In the genomic region with DNA sequence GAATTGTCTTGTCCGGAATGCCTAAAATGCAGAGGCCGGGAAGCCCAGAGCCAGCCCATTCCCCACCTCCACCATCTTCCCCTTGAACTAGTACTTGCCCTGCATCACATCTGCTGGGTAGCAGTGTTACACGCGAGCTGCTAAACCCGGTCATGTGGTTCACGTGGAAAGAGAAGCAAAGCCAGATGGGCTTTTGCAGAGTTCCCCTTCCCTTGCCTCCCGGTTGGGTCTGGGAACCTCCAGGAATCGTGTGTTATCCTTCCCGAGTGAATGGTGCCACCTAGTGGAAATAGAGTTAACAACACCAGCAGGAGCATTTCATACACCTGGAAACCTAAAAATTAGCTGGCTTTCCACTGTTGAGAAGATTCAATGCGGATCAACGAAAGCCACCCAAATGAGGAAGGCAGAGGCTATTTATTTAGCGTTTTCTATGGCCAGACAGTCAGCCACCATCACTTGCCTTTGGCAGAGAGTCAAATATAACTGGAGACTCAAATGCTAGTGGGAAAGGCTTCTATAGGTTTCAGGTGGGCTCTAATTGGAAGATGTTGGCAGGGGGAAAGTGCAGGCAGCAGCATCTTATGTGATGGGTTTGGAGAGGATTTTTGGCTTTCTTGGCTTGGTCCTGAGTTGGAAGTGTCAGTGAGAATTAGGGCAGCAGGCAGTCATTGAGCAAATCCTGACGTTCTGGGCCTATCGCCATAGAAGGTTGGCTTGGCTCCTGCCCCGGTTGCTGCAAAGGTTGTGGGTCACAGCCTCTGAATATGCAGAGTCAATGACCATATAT, we compare ENCODE assay signal across 8 cellular contexts. TPM values are rescaled to one million over a fixed set of nuclear protein-coding genes. Genes with fewer than 3 reads are reported as not detected.
DNase-seq lines count a peak whose midpoint lies in the region; ATAC-seq, FAIRE-seq and TF ChIP-seq lines count a peak whose summit lies in the region.

No MANE protein-coding gene starts in this region.

- DNase-seq in activated CD8-positive, alpha-beta memory T cell treated with anti-CD3 and anti-CD28 coated beads, Interleukin-2, amount 10 ng/mL, durations not matched to agents 7 days and 5 days, result peak; percentile 47
- DNase-seq in activated CD8-positive, alpha-beta memory T cell treated with anti-CD3 and anti-CD28 coated beads, Interleukin-2, amount 50 U/mL, for 4 hours, result no peak
- DNase-seq in NCI-H128 (lab: John Stamatoyannopoulos, UW; ENCODE audit: unreplicated experiment) (peak; percentile 67), endothelial cell of umbilical vein (ENCODE audit: low read depth, low spot score) (peak; percentile 62), midbrain (lab: John Stamatoyannopoulos, UW) (peak; percentile 82), aorta (peak; percentile 64 to 69)

- intact Hi-C loops in endothelial cell of umbilical vein (cut with micrococcal nuclease), result loop anchor here (1.0 to 10.0 kb wide), 5 partner anchors 135 to 478 kb away; a partner anchor contains a TSS
- intact Hi-C loops in aorta (cut with DNase I), result loop anchor here (1.0 to 5.0 kb wide), 3 partner anchors 135 to 176 kb away; a partner anchor contains a TSS

- H3K27ac ChIP-seq in SU-DHL-6 (ENCODE audit: low read depth, low read length), result no peak overlapping the region
- H3K27ac ChIP-seq in endothelial cell of umbilical vein (ENCODE audit: insufficient read depth, low read depth, low read length), result no peak overlapping the region
- no peak overlapping the region for H3K27ac ChIP-seq in aorta (ENCODE audit: low read depth in 1 of 2, low read length in 2 of 2)

- H3K4me3 ChIP-seq in SU-DHL-6 (ENCODE audit: insufficient read depth, low read length, poor library complexity, severe bottlenecking) (no peak overlapping the region), endothelial cell of umbilical vein (replicated peaks in 1 of 3; ENCODE audit: insufficient read depth in 1 of 3, low read depth in 1 of 3, low read length in 3 of 3) (no peak overlapping the region), aorta (ENCODE audit: low read length in 2 of 2) (no peak overlapping the region)

- peaks cover 8% of the 10 kb centered on the region for H3K4me1 ChIP-seq in endothelial cell of umbilical vein (ENCODE audit: control insufficient read depth, extremely low read depth, insufficient read depth, low read length)
- no peaks in the 10 kb centered on the region for H3K4me1 ChIP-seq in aorta (ENCODE audit: control insufficient read depth in 1 of 2, insufficient read depth in 2 of 2, low read length in 2 of 2)

- H4K20me1 ChIP-seq in SU-DHL-6 (ENCODE audit: low read depth, low read length) (no peaks in the 10 kb centered on the region), endothelial cell of umbilical vein (replicated peaks; ENCODE audit: control insufficient read depth, extremely low read depth, insufficient read depth, low read length) (no peaks in the 10 kb centered on the region)

- no peaks in the 10 kb centered on the region for H3K36me3 Mint-ChIP-seq in activated CD8-positive, alpha-beta memory T cell treated with anti-CD3 and anti-CD28 coated beads, Interleukin-2, amount 10 ng/mL, durations not matched to agents 7 days and 5 days

- ATAC-seq in activated CD8-positive, alpha-beta memory T cell treated with anti-CD3 and anti-CD28 coated beads, Interleukin-2, amount 10 ng/mL, durations not matched to agents 7 days and 5 days, result no peak
- ATAC-seq in aorta (ENCODE audit: low FRiP score) (peak; percentile 85), GM18505 (IDR thresholded peaks at IDR 0.05; ENCODE audit: unreplicated experiment) (no peak)

- peaks cover 29% of the 10 kb centered on the region for H3K27me3 Mint-ChIP-seq in activated CD8-positive, alpha-beta memory T cell treated with anti-CD3 and anti-CD28 coated beads, Interleukin-2, amount 10 ng/mL, durations not matched to agents 7 days and 5 days

- no peak overlapping the region for H3K4me3 Mint-ChIP-seq in activated CD8-positive, alpha-beta memory T cell treated with anti-CD3 and anti-CD28 coated beads, Interleukin-2, amount 10 ng/mL, durations not matched to agents 7 days and 5 days

- TF ChIP-seq POLR2A in endothelial cell of umbilical vein (IDR thresholded peaks at IDR 0.05; ENCODE audit: low read depth, low read length), result no peak
- TF ChIP-seq POLR2A in GM18505 (IDR thresholded peaks at IDR 0.05; ENCODE audit: borderline replicate concordance, extremely low read depth, insufficient read depth, insufficient read length), result no peak

- H3K4me2 ChIP-seq in SU-DHL-6 (ENCODE audit: low read depth, low read length, poor library complexity, severe bottlenecking), result no peak overlapping the region
- H3K4me2 ChIP-seq in endothelial cell of umbilical vein (ENCODE audit: insufficient read depth, low read length), result no peak overlapping the region

- H3K27ac Mint-ChIP-seq in activated CD8-positive, alpha-beta memory T cell treated with anti-CD3 and anti-CD28 coated beads, Interleukin-2, amount 10 ng/mL, durations not matched to agents 7 days and 5 days, result no peak overlapping the region

- H3K4me1 Mint-ChIP-seq in activated CD8-positive, alpha-beta memory T cell treated with anti-CD3 and anti-CD28 coated beads, Interleukin-2, amount 10 ng/mL, durations not matched to agents 7 days and 5 days, result peaks cover 18% of the 10 kb centered on the region

- no peaks in the 10 kb centered on the region for H3F3A ChIP-seq in SU-DHL-6 (ENCODE audit: insufficient read depth)

- WGBS in aorta, 2 donors, result 14 to 16% methylated on average over 15 of the region's 15 CpGs

- H3K36me3 ChIP-seq in SU-DHL-6 (ENCODE audit: low read length) (no peaks in the 10 kb centered on the region), endothelial cell of umbilical vein (ENCODE audit: control insufficient read depth in 2 of 2, extremely low read depth in 1 of 2, insufficient read depth in 2 of 2, low read length in 2 of 2) (no peaks in the 10 kb centered on the region), aorta (ENCODE audit: control insufficient read depth in 1 of 2, insufficient read depth in 2 of 2, low read length in 1 of 2) (no peaks in the 10 kb centered on the region)

- H3K27me3 ChIP-seq in SU-DHL-6 (ENCODE audit: low read length), result no peaks in the 10 kb centered on the region
- no peaks in the 10 kb centered on the region for H3K27me3 ChIP-seq in endothelial cell of umbilical vein (ENCODE audit: control insufficient read depth in 2 of 2, insufficient read depth in 2 of 2, low read length in 2 of 2)
- H3K27me3 ChIP-seq in aorta (ENCODE audit: control insufficient read depth in 1 of 2, insufficient read depth in 2 of 2, low read length in 1 of 2), result no peaks in the 10 kb centered on the region

- no peaks in the 10 kb centered on the region for H3K9me2 ChIP-seq in SU-DHL-6 (replicated peaks; ENCODE audit: insufficient read depth, low read length)

- no peaks in the 10 kb centered on the region for H3K9me3 Mint-ChIP-seq in activated CD8-positive, alpha-beta memory T cell treated with anti-CD3 and anti-CD28 coated beads, Interleukin-2, amount 10 ng/mL, durations not matched to agents 7 days and 5 days (ENCODE audit: low read depth)

- no TSS peak for BruUV-seq in endothelial cell of umbilical vein (replicated peaks; lab: Mats Ljungman, UMichigan)

- H3K79me2 ChIP-seq in SU-DHL-6 (ENCODE audit: insufficient read depth, low read length) (no peaks in the 10 kb centered on the region), endothelial cell of umbilical vein (ENCODE audit: control insufficient read depth, insufficient read depth, low read length) (no peaks in the 10 kb centered on the region)

- H2AFZ ChIP-seq in SU-DHL-6 (ENCODE audit: low read depth, low read length, severe bottlenecking) (no peak overlapping the region), endothelial cell of umbilical vein (ENCODE audit: low read depth, low read length) (no peak overlapping the region)

- TF ChIP-seq CTCF in SU-DHL-6 (IDR thresholded peaks at IDR 0.05; ENCODE audit: insufficient read depth, low read length, poor library complexity, severe bottlenecking), result peak; percentile 71
- peak; percentile 65 to 74 for TF ChIP-seq CTCF in endothelial cell of umbilical vein (IDR thresholded peaks at IDR 0.05; ENCODE audit: extremely low read depth in 1 of 2, insufficient read depth in 1 of 2, low read depth in 1 of 2, low read length in 2 of 2)

- H3K9me3 ChIP-seq in SU-DHL-6 (ENCODE audit: insufficient read depth, low read length) (no peaks in the 10 kb centered on the region), endothelial cell of umbilical vein (replicated peaks; ENCODE audit: control insufficient read depth, insufficient read depth, low read length) (no peaks in the 10 kb centered on the region), aorta (ENCODE audit: control insufficient read depth, low read length) (no peaks in the 10 kb centered on the region)

- FAIRE-seq in endothelial cell of umbilical vein (lab: Jason Lieb, UNC), result peak; percentile 93

- CTCF ChIA-PET in activated CD8-positive, alpha-beta memory T cell treated with anti-CD3 and anti-CD28 coated beads, Interleukin-2, amount 10 ng/mL, durations not matched to agents 7 days and 5 days (lab: Charles Lee), result interaction anchor here (0.6 to 2.3 kb wide), 24 partner anchors 11 to 361 kb away, joined by 3 to 13 read pairs (median 4); a partner anchor contains a TSS
- CTCF ChIA-PET in endothelial cell of umbilical vein (lab: Charles Lee), result interaction anchor here (0.6 to 6.8 kb wide), 23 partner anchors 10 to 989 kb away, joined by 3 to 202 read pairs (median 4); a partner anchor contains a TSS

- POLR2A ChIA-PET in endothelial cell of umbilical vein (lab: Charles Lee), result no interaction called here

- dilution Hi-C loops in endothelial cell of umbilical vein (cut with MboI; ENCODE audit: extremely low pct_ligation_motif_present, low sequenced_read_pairs), result no loop called here

- H3K9me1 ChIP-seq in endothelial cell of umbilical vein (replicated peaks; ENCODE audit: control insufficient read depth, extremely low read depth, insufficient read depth, low read length), result no peaks in the 10 kb centered on the region

- no peak overlapping the region for H3K9ac ChIP-seq in SU-DHL-6 (ENCODE audit: low read length)
- H3K9ac ChIP-seq in endothelial cell of umbilical vein (replicated peaks; ENCODE audit: extremely low read depth, insufficient read depth, low read length), result no peak overlapping the region

RNA-seq across cellular contexts. Expression of a gene that starts 12.9 kb away (rescaled TPM):
- under 1 TPM in 1 of 2 experiments, not detected in 1; 0.32 TPM for total RNA-seq in activated CD8-positive, alpha-beta memory T cell treated with anti-CD3 and anti-CD28 coated beads, Interleukin-2, amount 10 ng/mL, durations not matched to agents 7 days and 5 days
- total RNA-seq in endothelial cell of umbilical vein, result 0.33 TPM in 1 of 2 replicates, not detected in the other
- 0.03 TPM in 1 of 2 replicates, not detected in the other for polyA plus RNA-seq in endothelial cell of umbilical vein
- 0.14 TPM in 1 of 2 replicates, not detected in the other for polyA plus RNA-seq in endothelial cell of umbilical vein (2011; cell fraction: cytosol; rRNA removed)
- polyA plus RNA-seq in endothelial cell of umbilical vein (2011; cell fraction: nucleus; rRNA removed), result 0.04 and 0.06 TPM in 2 replicates
- not detected in 2 replicates for polyA plus RNA-seq in endothelial cell of umbilical vein (2012)
- 0.72 TPM in 1 of 2 replicates, not detected in the other for polyA minus RNA-seq in endothelial cell of umbilical vein
- not detected for polyA minus RNA-seq in endothelial cell of umbilical vein (2011; cell fraction: cytosol; rRNA and poly(A)+ RNA removed)
- not detected in 2 replicates for polyA minus RNA-seq in endothelial cell of umbilical vein (2011; cell fraction: nucleus; rRNA and poly(A)+ RNA removed)
- 10 to 100 TPM in 1 of 2 donors, 1 to 10 TPM in 1; 5.9 to 19.2 TPM for total RNA-seq in aorta
- polyA plus RNA-seq in aorta, result 1 to 10 TPM; 1.4 to 1.8 TPM

RNA-seq across cellular contexts. Expression of a gene that starts 19.2 kb away (rescaled TPM):
- 10 to 100 TPM; 18.3 to 23.2 TPM for total RNA-seq in activated CD8-positive, alpha-beta memory T cell treated with anti-CD3 and anti-CD28 coated beads, Interleukin-2, amount 10 ng/mL, durations not matched to agents 7 days and 5 days
- total RNA-seq in endothelial cell of umbilical vein, result 12.5 and 13.3 TPM in 2 replicates
- polyA plus RNA-seq in endothelial cell of umbilical vein, result 10.3 and 11.2 TPM in 2 replicates
- polyA plus RNA-seq in endothelial cell of umbilical vein (2011; cell fraction: cytosol; rRNA removed), result 9.2 and 10.8 TPM in 2 replicates
- polyA plus RNA-seq in endothelial cell of umbilical vein (2011; cell fraction: nucleus; rRNA removed), result 4.5 and 5.8 TPM in 2 replicates
- polyA plus RNA-seq in endothelial cell of umbilical vein (2012), result 13.7 and 16.8 TPM in 2 replicates
- polyA minus RNA-seq in endothelial cell of umbilical vein, result 11.4 and 11.9 TPM in 2 replicates
- polyA minus RNA-seq in endothelial cell of umbilical vein (2011; cell fraction: cytosol; rRNA and poly(A)+ RNA removed), result 12.6 TPM
- polyA minus RNA-seq in endothelial cell of umbilical vein (2011; cell fraction: nucleus; rRNA and poly(A)+ RNA removed), result 1.8 and 3.4 TPM in 2 replicates
- total RNA-seq in aorta, result 10 to 100 TPM; 12.9 to 15.8 TPM
- 10 to 100 TPM; 10.9 to 14.9 TPM for polyA plus RNA-seq in aorta

RNA-seq across cellular contexts. Expression of a gene that starts 43.0 kb away (rescaled TPM):
- 100 to 1,000 TPM; 165 to 170 TPM for total RNA-seq in activated CD8-positive, alpha-beta memory T cell treated with anti-CD3 and anti-CD28 coated beads, Interleukin-2, amount 10 ng/mL, durations not matched to agents 7 days and 5 days
- total RNA-seq in endothelial cell of umbilical vein, result 197 and 221 TPM in 2 replicates
- polyA plus RNA-seq in endothelial cell of umbilical vein, result 1,075 and 1,240 TPM in 2 replicates
- 674 and 804 TPM in 2 replicates for polyA plus RNA-seq in endothelial cell of umbilical vein (2011; cell fraction: cytosol; rRNA removed)
- 189 and 192 TPM in 2 replicates for polyA plus RNA-seq in endothelial cell of umbilical vein (2011; cell fraction: nucleus; rRNA removed)
- polyA plus RNA-seq in endothelial cell of umbilical vein (2012), result 268 and 335 TPM in 2 replicates
- 75.1 and 89.0 TPM in 2 replicates for polyA minus RNA-seq in endothelial cell of umbilical vein
- 66.6 TPM for polyA minus RNA-seq in endothelial cell of umbilical vein (2011; cell fraction: cytosol; rRNA and poly(A)+ RNA removed)
- polyA minus RNA-seq in endothelial cell of umbilical vein (2011; cell fraction: nucleus; rRNA and poly(A)+ RNA removed), result 15.2 and 16.8 TPM in 2 replicates
- 100 to 1,000 TPM; 106 to 124 TPM for total RNA-seq in aorta
- 100 to 1,000 TPM; 227 to 615 TPM for polyA plus RNA-seq in aorta
